In the genomic region with DNA sequence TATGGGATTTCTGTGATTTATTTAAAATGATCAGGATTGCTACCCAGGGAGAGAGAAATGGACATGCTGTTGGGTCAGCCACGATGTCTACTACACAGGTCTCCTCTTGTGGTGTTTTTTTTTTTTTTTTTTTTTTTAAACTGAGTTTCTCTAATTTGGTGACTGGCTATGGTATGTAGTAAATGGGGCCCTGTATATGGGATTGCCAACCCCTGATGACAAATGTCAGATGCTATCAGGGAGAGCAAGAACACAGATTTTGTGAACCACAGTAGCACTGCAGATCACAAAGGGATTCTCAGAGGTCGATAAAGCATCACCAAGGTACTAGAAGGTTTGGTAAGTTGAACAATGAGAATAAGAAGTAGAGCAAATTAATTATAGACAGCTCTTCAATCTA, we compare ENCODE assay signal across 16 cellular contexts. TPM values are rescaled to one million over a fixed set of nuclear protein-coding genes. Genes with fewer than 3 reads are reported as not detected.
A peak's percentile ranks its signal among the peaks of the same experiment; 100 is the strongest.
DNase-seq lines count a peak whose midpoint lies in the region; ATAC-seq and TF ChIP-seq lines count a peak whose summit lies in the region.
"Had no signal": no experiment of that assay in that cellular context is flagged by ENCODE, and none has a peak within 500 bp of the region (broad histone marks: within the 10 kb centered on the region; RNA-seq: fewer than 3 reads in every experiment).

No MANE protein-coding gene starts in this region.

- peak overlapping the region; percentile 87 to 97 (median 90) for H3K27ac Mint-ChIP-seq in CD4-positive, CD25-positive, alpha-beta regulatory T cell
- H3K27ac Mint-ChIP-seq in activated B cell treated with CpG ODN at 0.5 μM for 24 hours (peak overlapping the region; percentile 96), memory B cell (peak overlapping the region; percentile 91)
- H3K27ac Mint-ChIP-seq: mesothelial cell of epicardium, WTC11 had no signal

- peaks cover 47 to 98% (median 80%) of the 10 kb centered on the region in 4 donors for H3K4me1 Mint-ChIP-seq in CD4-positive, CD25-positive, alpha-beta regulatory T cell
- H3K4me1 Mint-ChIP-seq in activated B cell treated with CpG ODN at 0.5 μM for 24 hours (peaks cover 99% of the 10 kb centered on the region), memory B cell (peaks cover 72% of the 10 kb centered on the region)

- POLR2A ChIA-PET in activated B cell treated with CpG ODN at 0.5 μM for 24 hours (lab: Charles Lee) = interaction anchor here (0.7 to 18.3 kb wide), 5 partner anchors 19 to 123 kb away, joined by 3 to 388 read pairs (median 4); a partner anchor contains a TSS

- H3K4me3 ChIP-seq in CD4-positive, CD25-positive, alpha-beta regulatory T cell (ENCODE audit: low read depth, low read length) = peak overlapping the region; percentile 88
- peak overlapping the region; percentile 33; the same call in 1 of the 2 replicates for H3K4me3 ChIP-seq in GM08714 (ENCODE audit: low read length)
- no peak overlapping the region for H3K4me3 ChIP-seq in BE2C (ENCODE audit: low read depth, low read length)
- H3K4me3 ChIP-seq in HAP-1 = no peak overlapping the region
- H3K4me3 ChIP-seq: ascending aorta, thyroid gland had no signal

- peak overlapping the region; percentile 85 for H3K27ac ChIP-seq in CD4-positive, CD25-positive, alpha-beta regulatory T cell (ENCODE audit: insufficient read depth, low read length, poor library complexity, severe bottlenecking)
- H3K27ac ChIP-seq: ascending aorta had no signal

- no peaks in the 10 kb centered on the region for H3K27me3 ChIP-seq in CD4-positive, CD25-positive, alpha-beta regulatory T cell (ENCODE audit: control insufficient read depth, insufficient read depth, low read length)
- H3K27me3 ChIP-seq in BE2C (no peaks in the 10 kb centered on the region), HAP-1 (ENCODE audit: low read depth) (no peaks in the 10 kb centered on the region)
- H3K27me3 ChIP-seq: ascending aorta, thyroid gland had no signal

- H3K4me3 Mint-ChIP-seq in CD4-positive, CD25-positive, alpha-beta regulatory T cell = peak overlapping the region; percentile 85 to 92 (median 91)
- H3K4me3 Mint-ChIP-seq in activated B cell treated with CpG ODN at 0.5 μM for 24 hours (no peak overlapping the region), memory B cell (no peak overlapping the region)
- H3K4me3 Mint-ChIP-seq: mesothelial cell of epicardium, WTC11 had no signal

- no peaks in the 10 kb centered on the region for H3K27me3 Mint-ChIP-seq in CD4-positive, CD25-positive, alpha-beta regulatory T cell
- no peaks in the 10 kb centered on the region for H3K27me3 Mint-ChIP-seq in activated B cell treated with CpG ODN at 0.5 μM for 24 hours
- H3K27me3 Mint-ChIP-seq in memory B cell = no peaks in the 10 kb centered on the region

- H3K9me3 Mint-ChIP-seq in CD4-positive, CD25-positive, alpha-beta regulatory T cell = no peaks in the 10 kb centered on the region
- no peaks in the 10 kb centered on the region for H3K9me3 Mint-ChIP-seq in activated B cell treated with CpG ODN at 0.5 μM for 24 hours
- no peaks in the 10 kb centered on the region for H3K9me3 Mint-ChIP-seq in memory B cell
- H3K9me3 Mint-ChIP-seq: mesothelial cell of epicardium, WTC11 had no signal

- ATAC-seq in CD4-positive, CD25-positive, alpha-beta regulatory T cell (ENCODE audit: low read depth in 2 of 2) = no peak
- ATAC-seq in activated B cell treated with CpG ODN at 0.5 μM for 24 hours (ENCODE audit: low read depth) = no peak
- ATAC-seq in memory B cell (ENCODE audit: low read depth) = no peak
- ATAC-seq: WTC11 had no signal

- CTCF ChIA-PET in activated B cell treated with CpG ODN at 0.5 μM for 24 hours (lab: Charles Lee) = interaction anchor here (2.2 to 4.9 kb wide), 3 partner anchors 24 to 73 kb away, joined by 5 to 34 read pairs (median 22); no protein-coding TSS in a partner anchor

- no peaks in the 10 kb centered on the region for H3K36me3 ChIP-seq in CD4-positive, CD25-positive, alpha-beta regulatory T cell (ENCODE audit: control insufficient read depth, insufficient read depth, low read length)
- no peaks in the 10 kb centered on the region for H3K36me3 ChIP-seq in BE2C
- H3K36me3 ChIP-seq in HAP-1 (replicated peaks) = no peaks in the 10 kb centered on the region
- H3K36me3 ChIP-seq: ascending aorta, thyroid gland had no signal

- in situ Hi-C loops in HAP-1 (cut with MboI; ENCODE audit: low sequenced_read_pairs) = no loop called here

- TF ChIP-seq CTCF in activated B cell treated with CpG ODN at 0.5 μM for 24 hours (IDR thresholded peaks at IDR 0.05) = no peak
- no peak for TF ChIP-seq CTCF in BE2C (IDR thresholded peaks at IDR 0.05; ENCODE audit: low read depth, low read length)

- intact Hi-C loops in activated B cell treated with CpG ODN at 0.5 μM for 24 hours (cut with micrococcal nuclease) = no loop called here

- peaks cover 8% of the 10 kb centered on the region for H3K36me3 Mint-ChIP-seq in CD4-positive, CD25-positive, alpha-beta regulatory T cell
- H3K36me3 Mint-ChIP-seq in activated B cell treated with CpG ODN at 0.5 μM for 24 hours (ENCODE audit: low read depth) (peaks cover 6% of the 10 kb centered on the region), memory B cell (peaks cover 5% of the 10 kb centered on the region)
- H3K36me3 Mint-ChIP-seq: WTC11 had no signal

- DNase-seq in CD4-positive, CD25-positive, alpha-beta regulatory T cell = no peak
- DNase-seq in activated B cell treated with CpG ODN at 0.5 μM for 24 hours (no peak), memory B cell (ENCODE audit: low spot score in 2 of 2) (no peak), BE2C (no peak), HAP-1 (ENCODE audit: low spot score in 2 of 2) (no peak), COLO829 (ENCODE audit: low spot score) (no peak)
- DNase-seq: hypothalamus; NCI-H1417 treated with DMSO at 0.1 percent for 48 hours; nucleus accumbens; stimulated activated CD4-positive, alpha-beta T cell treated with anti-CD3 and anti-CD28 coated beads, Interleukin-4, amount 100 ng/mL, for 1 hour; SW 1271; thyroid gland had no signal

- H3K4me1 ChIP-seq in CD4-positive, CD25-positive, alpha-beta regulatory T cell (ENCODE audit: control insufficient read depth, insufficient read depth, low read length, poor library complexity, severe bottlenecking) = peaks cover 99% of the 10 kb centered on the region
- H3K4me1 ChIP-seq in BE2C (no peaks in the 10 kb centered on the region), HAP-1 (peaks cover 5% of the 10 kb centered on the region; the same call in 1 of the 2 replicates)
- H3K4me1 ChIP-seq: ascending aorta had no signal

- H3K9me3 ChIP-seq in CD4-positive, CD25-positive, alpha-beta regulatory T cell (ENCODE audit: control insufficient read depth in 2 of 2, low read length in 2 of 2) = no peaks in the 10 kb centered on the region
- H3K9me3 ChIP-seq in BE2C (no peaks in the 10 kb centered on the region), HAP-1 (no peaks in the 10 kb centered on the region)
- H3K9me3 ChIP-seq: ascending aorta, thyroid gland had no signal

RNA-seq across cellular contexts. Expression of a gene that starts 16.5 kb away (rescaled TPM):
- 120 TPM for total RNA-seq in CD4-positive, CD25-positive, alpha-beta regulatory T cell
- polyA plus RNA-seq in CD4-positive, CD25-positive, alpha-beta regulatory T cell = 100 to 1,000 TPM; 183 to 244 (median 202) TPM
- 135 and 149 TPM in 2 replicates for total RNA-seq in activated B cell treated with CpG ODN at 0.5 μM for 24 hours
- polyA plus RNA-seq in BE2C (2012; ENCODE audit: insufficient read depth, insufficient read length, low read depth) = not detected

Comparison
In these comparisons a context has a peak if more than half of its experiments do, and no peak if none do; other contexts are left out.
1. H3K4me3 ChIP-seq: peak in CD4-positive, CD25-positive, alpha-beta regulatory T cell (single experiment) and GM08714 (single experiment); none in BE2C (single experiment) and HAP-1 (single experiment).
2. H3K4me3 Mint-ChIP-seq: peak in CD4-positive, CD25-positive, alpha-beta regulatory T cell (4 of 4); none in activated B cell treated with CpG ODN at 0.5 μM for 24 hours (single experiment) and memory B cell (single experiment).
3. Peak in every context shown above with its lines, with median percentiles within 50 percentile points of each other: H3K27ac Mint-ChIP-seq.